8 cellular contexts compared by ENCODE assay signal in genomic region chr2:231197741-231198290, GRCh38. TPM values are rescaled to one million over a fixed set of nuclear protein-coding genes. Genes with fewer than 3 reads are reported as not detected.
DNase-seq lines count a peak whose midpoint lies in the region; ATAC-seq, FAIRE-seq and TF ChIP-seq lines count a peak whose summit lies in the region.

No MANE protein-coding gene starts in this region.

- DNase-seq in BJ (ENCODE audit: low read depth) (no peak), Karpas-422 (no peak), coronary artery (ENCODE audit: low spot score) (no peak), NOMO-1 (lab: John Stamatoyannopoulos, UW; ENCODE audit: unreplicated experiment in 2 of 2) (no peak), GM19239 (ENCODE audit: insufficient read length, low spot score) (no peak), AG20443 (ENCODE audit: low spot score) (no peak)
- DNase-seq in naive thymus-derived CD8-positive, alpha-beta T cell: no peak

- H3K9me3 Mint-ChIP-seq in naive thymus-derived CD8-positive, alpha-beta T cell: no peaks in the 10 kb centered on the region

- peak overlapping the region; percentile 69 for H3K4me2 ChIP-seq in Karpas-422 (ENCODE audit: low read depth, low read length, poor library complexity, severe bottlenecking)

- CTCF ChIA-PET in BJ (lab: Yijun Ruan, JAX): interaction anchor here (0.8 to 4.1 kb wide), 4 partner anchors 30 to 214 kb away, joined by 3 to 25 read pairs (median 4); no protein-coding TSS in a partner anchor

- H3K4me3 Mint-ChIP-seq in naive thymus-derived CD8-positive, alpha-beta T cell: peak overlapping the region; percentile 87 to 95 (median 92)

- no peaks in the 10 kb centered on the region for H3K79me2 ChIP-seq in Karpas-422 (ENCODE audit: low read length)

- peak overlapping the region in 9 of 10 donors; percentile 57 to 93 (median 82) for H3K27ac Mint-ChIP-seq in naive thymus-derived CD8-positive, alpha-beta T cell

- H3K4me3 ChIP-seq in BJ (ENCODE audit: low read depth, low read length) (peak overlapping the region; percentile 71), Karpas-422 (ENCODE audit: low read length) (peak overlapping the region; percentile 77), coronary artery (peak overlapping the region; percentile 97)

- H3K9me3 ChIP-seq in Karpas-422 (ENCODE audit: low read length): no peaks in the 10 kb centered on the region

- no peak for FAIRE-seq in GM19239 (lab: Jason Lieb, UNC)

- H3K27ac ChIP-seq in Karpas-422 (ENCODE audit: low read length) (no peak overlapping the region), coronary artery (peak overlapping the region; percentile 1 to 78)

- H3K9me2 ChIP-seq in Karpas-422 (replicated peaks; ENCODE audit: insufficient read depth, low read length): no peaks in the 10 kb centered on the region

- H3K27me3 ChIP-seq in BJ (ENCODE audit: control insufficient read depth, insufficient read depth, low read length) (no peaks in the 10 kb centered on the region), Karpas-422 (ENCODE audit: low read length) (no peaks in the 10 kb centered on the region)

- ATAC-seq in naive thymus-derived CD8-positive, alpha-beta T cell: peak in 1 of 2 donors; percentile 4
- ATAC-seq in GM21515 (IDR thresholded peaks at IDR 0.05; ENCODE audit: unreplicated experiment): no peak

- H3K4me1 ChIP-seq in Karpas-422 (ENCODE audit: low read length): peaks cover 13% of the 10 kb centered on the region

- peaks cover 1% of the 10 kb centered on the region; the same call in 1 of the 2 replicates for H3K36me3 ChIP-seq in BJ (ENCODE audit: control insufficient read depth, insufficient read depth, low read length)
- H3K36me3 ChIP-seq in Karpas-422 (ENCODE audit: insufficient read depth, low read length): no peaks in the 10 kb centered on the region

- peak overlapping the region; percentile 79 for H3K9ac ChIP-seq in Karpas-422 (ENCODE audit: low read length)

- H4K20me1 ChIP-seq in Karpas-422 (ENCODE audit: insufficient read depth, low read depth, low read length): no peaks in the 10 kb centered on the region

- POLR2A ChIA-PET in BJ (lab: Charles Lee): no interaction called here
- POLR2A ChIA-PET in naive thymus-derived CD8-positive, alpha-beta T cell (lab: Charles Lee): interaction anchor here (1.1 kb wide), 1 partner anchor 266 kb away, joined by 3 read pairs; the partner anchor contains the start of gene NCL

- H3K36me3 Mint-ChIP-seq in naive thymus-derived CD8-positive, alpha-beta T cell: no peaks in the 10 kb centered on the region

- TF ChIP-seq CTCF in BJ (IDR thresholded peaks at IDR 0.05; ENCODE audit: insufficient read depth, low read depth, low read length) (no peak), coronary artery (IDR thresholded peaks at IDR 0.05) (no peak)

- H2AFZ ChIP-seq in Karpas-422 (ENCODE audit: low read length): peak overlapping the region; percentile 93

- peaks cover 0 to 8% (median 2%) of the 10 kb centered on the region in 5 donors for H3K27me3 Mint-ChIP-seq in naive thymus-derived CD8-positive, alpha-beta T cell

- H3K4me1 Mint-ChIP-seq in naive thymus-derived CD8-positive, alpha-beta T cell: peaks cover 5 to 16% (median 8%) of the 10 kb centered on the region in 4 donors

RNA-seq across cellular contexts. Expression of gene ARMC9, which starts 0.6 kb away (rescaled TPM):
- 66.4 and 83.1 TPM in 2 replicates for polyA plus RNA-seq in BJ (2011; rRNA removed)
- 97.8 and 114 TPM in 2 replicates for polyA minus RNA-seq in BJ (2011; rRNA and poly(A)+ RNA removed)
- total RNA-seq in Karpas-422 (2014; rRNA removed; shearing (Covaris generic); ENCODE audit: low replicate concordance): 7.7 and 11.5 TPM in 2 replicates
- total RNA-seq in naive thymus-derived CD8-positive, alpha-beta T cell: 1 to 10 TPM; 1.7 to 2.0 TPM
- 1 to 10 TPM in 2 of 3 donors, under 1 TPM in 1; 0.78 to 2.6 (median 2.2) TPM for polyA plus RNA-seq in naive thymus-derived CD8-positive, alpha-beta T cell
